In genomic region chr19:13164370-13165090, GRCh38 we compare ENCODE assay signal across 1 cellular context.
TF ChIP-seq lines count a peak whose summit lies in the region.

No MANE protein-coding gene starts in this region.

TF ChIP-seq in GM23338, 12 proteins besides CTCF, POLR2A, EP300 and RAD21 (continued from another document):
- TF ChIP-seq ZNF462 (CRISPR knock-in tag; IDR thresholded peaks at IDR 0.05) (no peak), NANOG (IDR thresholded peaks at IDR 0.05; ENCODE audit: borderline replicate concordance) (peak; percentile 47), CREB1 (CRISPR knock-in tag; IDR thresholded peaks at IDR 0.05; ENCODE audit: low read depth) (peak; percentile 21; the same call in 1 of the 2 replicates)
